Comparison of ENCODE assay signal across 27 cellular contexts in the genomic region with DNA sequence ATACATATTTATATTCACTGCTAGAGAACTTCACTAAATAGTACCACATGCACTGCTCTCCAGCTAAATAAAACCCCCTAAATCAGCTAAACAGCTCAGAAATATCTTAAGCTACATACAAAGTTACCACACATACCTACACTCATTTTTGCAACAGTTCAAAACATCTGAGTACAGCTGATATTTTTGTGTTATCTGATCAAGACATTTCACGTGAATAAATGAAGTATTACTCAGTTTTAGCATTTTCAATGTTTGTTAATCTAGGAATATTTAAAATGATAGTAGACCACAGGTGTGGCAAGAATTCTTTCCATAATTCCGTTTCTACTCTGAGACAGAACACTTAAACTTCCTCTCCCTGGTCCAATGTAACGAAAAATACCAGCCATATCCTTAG.
"Had no signal": no experiment of that assay in that cellular context is flagged by ENCODE, and none has a peak within 500 bp of the region (broad histone marks: within the 10 kb centered on the region; RNA-seq: fewer than 3 reads in every experiment).

No MANE protein-coding gene starts in this region.

- H3K9me3 ChIP-seq: body of pancreas, colonic mucosa had no signal

- H3K36me3 ChIP-seq: colonic mucosa had no signal

- H3K27me3 ChIP-seq: body of pancreas, colonic mucosa had no signal

- FAIRE-seq: endometrium, endothelial cell of umbilical vein, frontal cortex had no signal

- DNase-seq: activated CD4-positive, alpha-beta memory T cell treated with anti-CD3 and anti-CD28 coated beads, Interleukin-2, amount 10 ng/mL, durations not matched to agents 7 days and 5 days; activated CD4-positive, alpha-beta T cell treated with anti-CD3 and anti-CD28 coated beads for 4 hours; activated CD4-positive, alpha-beta T cell treated with anti-CD3 and anti-CD28 coated beads, Interleukin-2, amount 10 ng/mL, durations not matched to agents 7 days and 5 days; activated CD4-positive, alpha-beta T cell treated with anti-CD3 and anti-CD28 coated beads, Interleukin-2, amount 50 U/mL, for 4 hours; activated CD4-positive, CD25-positive, alpha-beta regulatory T cell; activated CD4-positive, CD25-positive, alpha-beta regulatory T cell treated with anti-CD3 and anti-CD28 coated beads, Interleukin-2, amount 50 U/mL, for 72 hours; activated CD8-positive, alpha-beta memory T cell treated with anti-CD3 and anti-CD28 coated beads, Interleukin-2, amount 50 U/mL, for 48 hours; activated gamma-delta T cell; activated naive CD4-positive, alpha-beta T cell; activated naive CD4-positive, alpha-beta T cell treated with anti-CD3 and anti-CD28 coated beads, Interleukin-2, amount 10 ng/mL, durations not matched to agents 7 days and 5 days; activated naive CD8-positive, alpha-beta T cell treated with anti-CD3 and anti-CD28 coated beads, Interleukin-2, amount 10 ng/mL, durations not matched to agents 7 days and 5 days; activated T-cell treated with anti-CD3 and anti-CD28 coated beads for 4 hours; activated T-cell treated with anti-CD3 and anti-CD28 coated beads, Interleukin-2, amount 50 U/mL, for 24 hours; activated T-cell treated with anti-CD3 and anti-CD28 coated beads, Interleukin-2, amount 50 U/mL, for 72 hours; amniotic stem cell; anterior cingulate cortex; body of pancreas; caudate nucleus; colonic mucosa; effector CD8-positive, alpha-beta T cell; foreskin fibroblast; head of caudate nucleus; T-helper 2 cell had no signal

- H3K4me3 ChIP-seq: body of pancreas, colonic mucosa had no signal

- H3K4me1 ChIP-seq: body of pancreas, colonic mucosa had no signal

- H3K27ac ChIP-seq: body of pancreas, colonic mucosa, epithelial cell of prostate had no signal
